In the genomic region with DNA sequence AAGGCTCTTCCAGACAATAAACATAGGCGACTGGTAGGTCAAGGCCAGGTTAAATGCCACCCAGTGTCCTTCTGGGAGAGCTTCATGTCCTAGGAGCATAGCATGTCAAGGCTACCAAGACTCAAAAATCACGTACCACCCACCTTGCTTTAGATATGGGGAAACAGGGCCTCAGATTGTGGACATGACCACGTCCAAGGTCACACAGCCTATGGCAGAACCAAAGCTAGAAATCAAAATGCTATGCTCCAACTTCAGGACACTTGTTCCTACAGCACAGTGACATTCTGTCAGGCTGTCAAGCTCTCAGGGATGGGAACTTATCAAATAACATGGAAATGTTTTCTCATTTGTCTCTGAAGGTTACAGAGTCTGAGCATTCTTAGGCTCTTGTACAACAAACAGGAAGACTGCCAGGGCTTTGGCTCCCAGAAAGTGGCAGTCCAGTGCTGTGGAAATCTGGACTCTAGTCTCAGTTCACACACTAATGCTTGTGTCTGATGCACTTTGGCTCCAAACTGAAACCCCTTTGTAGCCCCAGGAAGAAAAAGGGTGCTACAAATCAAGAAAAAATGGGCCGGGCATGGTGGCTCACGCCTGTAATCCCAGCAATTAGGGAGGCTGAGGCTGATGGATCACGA, we compare ENCODE assay signal across 1 cellular context.
TF ChIP-seq lines count a peak whose summit lies in the region.

No MANE protein-coding gene starts in this region.

TF ChIP-seq in IMR-90, 13 proteins besides CTCF, POLR2A, EP300 and RAD21 (continued from another document):
- TF ChIP-seq MAFK (IDR thresholded peaks at IDR 0.05; ENCODE audit: low read depth, low read length) (no peak), NFE2L2 (IDR thresholded peaks at IDR 0.05; ENCODE audit: low read depth, low read length) (no peak), MXI1 (IDR thresholded peaks at IDR 0.05; ENCODE audit: borderline replicate concordance, low read depth, low read length) (no peak), CHD1 (IDR thresholded peaks at IDR 0.05; ENCODE audit: low read depth, low read length) (no peak), ELK1 (IDR thresholded peaks at IDR 0.05; ENCODE audit: borderline replicate concordance, low read depth, low read length) (no peak), CEBPB (IDR thresholded peaks at IDR 0.05; ENCODE audit: low read depth, low read length) (no peak), RFX5 (IDR thresholded peaks at IDR 0.05; ENCODE audit: low read depth, low read length) (no peak), FOS (IDR thresholded peaks at IDR 0.05; ENCODE audit: low read depth, low read length) (no peak), SMC3 (IDR thresholded peaks at IDR 0.05; ENCODE audit: low read depth, low read length) (no peak), BHLHE40 (IDR thresholded peaks at IDR 0.05; ENCODE audit: low read depth, low read length) (no peak), RCOR1 (IDR thresholded peaks at IDR 0.05; ENCODE audit: insufficient replicate concordance, low read length) (no peak)
- TF ChIP-seq, protein P1, sequence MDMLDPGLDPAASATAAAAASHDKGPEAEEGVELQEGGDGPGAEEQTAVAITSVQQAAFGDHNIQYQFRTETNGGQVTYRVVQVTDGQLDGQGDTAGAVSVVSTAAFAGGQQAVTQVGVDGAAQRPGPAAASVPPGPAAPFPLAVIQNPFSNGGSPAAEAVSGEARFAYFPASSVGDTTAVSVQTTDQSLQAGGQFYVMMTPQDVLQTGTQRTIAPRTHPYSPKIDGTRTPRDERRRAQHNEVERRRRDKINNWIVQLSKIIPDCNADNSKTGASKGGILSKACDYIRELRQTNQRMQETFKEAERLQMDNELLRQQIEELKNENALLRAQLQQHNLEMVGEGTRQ (IDR thresholded peaks at IDR 0.05; ENCODE audit: low read depth, low read length): no peak
